Comparison of ENCODE assay signal across 17 cellular contexts in the genomic region with DNA sequence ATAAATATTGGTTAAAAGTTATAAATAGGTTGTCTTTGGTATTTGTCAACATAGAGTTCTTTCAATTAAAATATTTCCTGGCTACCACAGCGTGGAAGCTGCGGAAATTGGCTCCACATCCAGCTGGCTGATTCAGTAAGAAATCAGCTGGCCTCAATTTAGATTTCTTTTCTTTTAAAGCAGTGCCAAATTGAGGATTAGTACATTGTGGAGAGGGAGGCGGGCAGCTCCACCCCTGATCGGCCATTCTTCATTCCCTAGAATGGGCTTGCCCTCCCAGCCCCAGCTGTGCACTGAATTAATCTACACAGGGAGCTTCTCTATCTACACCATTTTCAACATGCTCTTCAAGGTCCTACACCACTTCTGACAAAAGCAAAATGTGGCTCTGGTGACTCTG.
DNase-seq lines count a peak whose midpoint lies in the region; FAIRE-seq and TF ChIP-seq lines count a peak whose summit lies in the region.
"Had no signal": no experiment of that assay in that cellular context is flagged by ENCODE, and none has a peak within 500 bp of the region (broad histone marks: within the 10 kb centered on the region; RNA-seq: fewer than 3 reads in every experiment).

No MANE protein-coding gene starts in this region.

- no peaks in the 10 kb centered on the region for H3K27me3 Mint-ChIP-seq in progenitor cell of endocrine pancreas

- no peaks in the 10 kb centered on the region for H3K36me3 ChIP-seq in endothelial cell of umbilical vein (ENCODE audit: control insufficient read depth in 2 of 2, extremely low read depth in 1 of 2, insufficient read depth in 2 of 2, low read length in 2 of 2)
- H3K36me3 ChIP-seq in neuronal stem cell (replicated peaks in 1 of 2; ENCODE audit: control insufficient read depth in 2 of 2, insufficient read depth in 2 of 2, low read length in 2 of 2) = no peaks in the 10 kb centered on the region
- H3K36me3 ChIP-seq: BLaER1 treated with 17β-estradiol and CSF1 and Interleukin-3, amounts not matched to agents 10 nM and 100 nM; stomach; vagina had no signal

- no peak overlapping the region for H3K27ac ChIP-seq in endothelial cell of umbilical vein (ENCODE audit: insufficient read depth, low read depth, low read length)
- peak overlapping the region; percentile 88 for H3K27ac ChIP-seq in neuronal stem cell (replicated peaks; ENCODE audit: low read length)
- H3K27ac ChIP-seq: BLaER1 treated with 17β-estradiol and CSF1 and Interleukin-3, amounts not matched to agents 10 nM and 100 nM; stomach; vagina had no signal

- H3K36me3 Mint-ChIP-seq in progenitor cell of endocrine pancreas (ENCODE audit: insufficient read depth) = no peaks in the 10 kb centered on the region
- H3K36me3 Mint-ChIP-seq: activated naive CD4-positive, alpha-beta T cell treated with anti-CD3 and anti-CD28 coated beads, Interleukin-2, amount 50 U/mL, for 72 hours had no signal

- FAIRE-seq in endothelial cell of umbilical vein (lab: Jason Lieb, UNC) = no peak

- no peak overlapping the region for H2BK12ac ChIP-seq in neuronal stem cell (ENCODE audit: low read length)

- H3K9me1 ChIP-seq in endothelial cell of umbilical vein (replicated peaks; ENCODE audit: control insufficient read depth, extremely low read depth, insufficient read depth, low read length) = no peaks in the 10 kb centered on the region

- no peak overlapping the region for H4K8ac ChIP-seq in neuronal stem cell (ENCODE audit: low read depth, low read length)

- H3K9me3 Mint-ChIP-seq in progenitor cell of endocrine pancreas (ENCODE audit: low read depth) = no peaks in the 10 kb centered on the region
- H3K9me3 Mint-ChIP-seq: activated naive CD4-positive, alpha-beta T cell treated with anti-CD3 and anti-CD28 coated beads, Interleukin-2, amount 50 U/mL, for 72 hours; T-helper 2 cell treated with Interferon-gamma antibody and Interleukin-4, amounts not matched to agents 5 μg/mL and 100 μg/mL, for 36 hours had no signal

- no peak overlapping the region for H2BK15ac ChIP-seq in neuronal stem cell (ENCODE audit: low read length)

- no CpG with 5 or more reads among the region's 4 CpGs for WGBS in neuronal stem cell (ENCODE audit: extremely low coverage in 2 of 2, insufficient read length in 2 of 2, insufficient replicate concordance in 1 of 2), 2 donors

- H3K18ac ChIP-seq in neuronal stem cell (ENCODE audit: low read length) = no peak overlapping the region

- peaks cover 14% of the 10 kb centered on the region for H3K4me1 ChIP-seq in endothelial cell of umbilical vein (ENCODE audit: control insufficient read depth, extremely low read depth, insufficient read depth, low read length)
- peaks cover 0 to 3% of the 10 kb centered on the region in 2 donors for H3K4me1 ChIP-seq in neuronal stem cell (ENCODE audit: control insufficient read depth in 2 of 2, insufficient read depth in 1 of 2, low read depth in 1 of 2, low read length in 2 of 2)

- no peaks in the 10 kb centered on the region for H3K79me2 ChIP-seq in endothelial cell of umbilical vein (ENCODE audit: control insufficient read depth, insufficient read depth, low read length)

- no peak overlapping the region for H2AK5ac ChIP-seq in neuronal stem cell (ENCODE audit: low read depth, low read length)

- H3K4me1 Mint-ChIP-seq in progenitor cell of endocrine pancreas (ENCODE audit: low read depth) = peaks cover 2% of the 10 kb centered on the region

- CTCF ChIA-PET in endothelial cell of umbilical vein (lab: Charles Lee) = interaction anchor here (1.2 to 4.3 kb wide), 6 partner anchors 10 to 737 kb away, joined by 3 to 71 read pairs (median 9); no protein-coding TSS in a partner anchor

- no peak overlapping the region for H3K23ac ChIP-seq in neuronal stem cell (ENCODE audit: low read depth, low read length, poor library complexity)

- no TSS peak for BruUV-seq in endothelial cell of umbilical vein (replicated peaks; lab: Mats Ljungman, UMichigan)

- H3K4me3 ChIP-seq in endothelial cell of umbilical vein (replicated peaks in 1 of 3; ENCODE audit: insufficient read depth in 1 of 3, low read depth in 1 of 3, low read length in 3 of 3) (no peak overlapping the region), neuronal stem cell (ENCODE audit: low read length in 2 of 2) (no peak overlapping the region)
- H3K4me3 ChIP-seq: BLaER1 treated with 17β-estradiol and CSF1 and Interleukin-3, amounts not matched to agents 10 nM and 100 nM; stomach; vagina had no signal

- intact Hi-C loops in endothelial cell of umbilical vein (cut with micrococcal nuclease) = loop anchor here (5.0 to 10.0 kb wide), 3 partner anchors 235 to 533 kb away; no protein-coding TSS in a partner anchor

- no peak overlapping the region for H3K9ac ChIP-seq in endothelial cell of umbilical vein (replicated peaks; ENCODE audit: extremely low read depth, insufficient read depth, low read length)
- H3K9ac ChIP-seq in neuronal stem cell (ENCODE audit: low read depth, low read length, poor library complexity) = no peak overlapping the region
- H3K9ac ChIP-seq: BLaER1 treated with 17β-estradiol and CSF1 and Interleukin-3, amounts not matched to agents 10 nM and 100 nM had no signal

- DNase-seq in NCI-H1092 treated with DMSO at 0.1 percent for 48 hours (lab: John Stamatoyannopoulos, UW) = peak; percentile 91
- peak; percentile 94 for DNase-seq in NCI-H69 (lab: John Stamatoyannopoulos, UW)
- DNase-seq in endothelial cell of umbilical vein (ENCODE audit: low read depth, low spot score) = peak; percentile 31
- peak; percentile 48 for DNase-seq in neuronal stem cell (ENCODE audit: low spot score)
- DNase-seq in progenitor cell of endocrine pancreas (ENCODE audit: low spot score, unreplicated experiment) = no peak
- DNase-seq in activated CD4-positive, CD25-positive, alpha-beta regulatory T cell (lab: John Stamatoyannopoulos, UW) = no peak
- no peak for DNase-seq in activated gamma-delta T cell (lab: John Stamatoyannopoulos, UW)
- DNase-seq: activated CD4-positive, alpha-beta T cell treated with anti-CD3 and anti-CD28 coated beads for 4 hours; cerebellar nuclear complex; GOT3; IMR-90; NCI-H526 treated with DMSO at 0.1 percent for 48 hours; stomach had no signal

- H2AFZ ChIP-seq in endothelial cell of umbilical vein (ENCODE audit: low read depth, low read length) = peak overlapping the region; percentile 27
- H2AFZ ChIP-seq in neuronal stem cell (ENCODE audit: low read length) = peak overlapping the region; percentile 33

- H3K4me2 ChIP-seq in endothelial cell of umbilical vein (ENCODE audit: insufficient read depth, low read length) = no peak overlapping the region
- H3K4me2 ChIP-seq in neuronal stem cell (ENCODE audit: insufficient read depth, low read length, poor library complexity, severe bottlenecking) = no peak overlapping the region
- H3K4me2 ChIP-seq: BLaER1 treated with 17β-estradiol and CSF1 and Interleukin-3, amounts not matched to agents 10 nM and 100 nM had no signal

- no peaks in the 10 kb centered on the region for H3K9me3 ChIP-seq in endothelial cell of umbilical vein (replicated peaks; ENCODE audit: control insufficient read depth, insufficient read depth, low read length)
- no peaks in the 10 kb centered on the region for H3K9me3 ChIP-seq in neuronal stem cell (replicated peaks in 1 of 2; ENCODE audit: control insufficient read depth in 2 of 2, insufficient read depth in 1 of 2, low read depth in 1 of 2, low read length in 2 of 2)
- H3K9me3 ChIP-seq: stomach, vagina had no signal

- no peak overlapping the region for H3K27ac Mint-ChIP-seq in progenitor cell of endocrine pancreas
- H3K27ac Mint-ChIP-seq: activated naive CD4-positive, alpha-beta T cell treated with anti-CD3 and anti-CD28 coated beads, Interleukin-2, amount 50 U/mL, for 72 hours; T-helper 2 cell treated with Interferon-gamma antibody and Interleukin-4, amounts not matched to agents 5 μg/mL and 100 μg/mL, for 36 hours had no signal

- H2BK5ac ChIP-seq in neuronal stem cell (ENCODE audit: low read length) = no peak overlapping the region

- no peaks in the 10 kb centered on the region for H4K20me1 ChIP-seq in endothelial cell of umbilical vein (replicated peaks; ENCODE audit: control insufficient read depth, extremely low read depth, insufficient read depth, low read length)
- H4K20me1 ChIP-seq: BLaER1 treated with 17β-estradiol and CSF1 and Interleukin-3, amounts not matched to agents 10 nM and 100 nM had no signal

- no peak overlapping the region for H2BK120ac ChIP-seq in neuronal stem cell (ENCODE audit: low read depth, low read length)

- H4K91ac ChIP-seq in neuronal stem cell (ENCODE audit: low read depth, low read length, poor library complexity) = no peak overlapping the region

- POLR2A ChIA-PET in endothelial cell of umbilical vein (lab: Charles Lee) = no interaction called here

- H3K4ac ChIP-seq in neuronal stem cell (ENCODE audit: low read length) = no peak overlapping the region

- no peak for TF ChIP-seq POLR2A in endothelial cell of umbilical vein (IDR thresholded peaks at IDR 0.05; ENCODE audit: low read depth, low read length)

- no peaks in the 10 kb centered on the region for H3K79me1 ChIP-seq in neuronal stem cell (ENCODE audit: low read depth, low read length)

- dilution Hi-C loops in endothelial cell of umbilical vein (cut with MboI; ENCODE audit: extremely low pct_ligation_motif_present, low sequenced_read_pairs) = no loop called here

- H3K14ac ChIP-seq in neuronal stem cell (ENCODE audit: low read length) = no peak overlapping the region

- no peaks in the 10 kb centered on the region for H3K27me3 ChIP-seq in endothelial cell of umbilical vein (ENCODE audit: control insufficient read depth in 2 of 2, insufficient read depth in 2 of 2, low read length in 2 of 2)
- no peaks in the 10 kb centered on the region for H3K27me3 ChIP-seq in neuronal stem cell (ENCODE audit: control insufficient read depth in 3 of 3, insufficient read depth in 3 of 3, low read depth in 1 of 3, low read length in 3 of 3)
- H3K27me3 ChIP-seq: BLaER1 treated with 17β-estradiol and CSF1 and Interleukin-3, amounts not matched to agents 10 nM and 100 nM; stomach; vagina had no signal

- no peak overlapping the region for H3K4me3 Mint-ChIP-seq in progenitor cell of endocrine pancreas (ENCODE audit: low read depth)
- H3K4me3 Mint-ChIP-seq: T-helper 2 cell treated with Interferon-gamma antibody and Interleukin-4, amounts not matched to agents 5 μg/mL and 100 μg/mL, for 36 hours had no signal

- TF ChIP-seq CTCF in endothelial cell of umbilical vein (IDR thresholded peaks at IDR 0.05; ENCODE audit: extremely low read depth in 1 of 2, insufficient read depth in 1 of 2, low read depth in 1 of 2, low read length in 2 of 2) (no peak), progenitor cell of endocrine pancreas (IDR thresholded peaks at IDR 0.05; ENCODE audit: unreplicated experiment) (no peak)

TF ChIP-seq in endothelial cell of umbilical vein, 7 proteins besides CTCF, POLR2A, EP300 and RAD21 (continues in another document):
- TF ChIP-seq FOS (IDR thresholded peaks at IDR 0.05; ENCODE audit: borderline replicate concordance, insufficient read depth, low read length) (no peak), GATA2 (IDR thresholded peaks at IDR 0.05; ENCODE audit: insufficient read depth, insufficient read length, low read depth, low read length) (no peak), JUN (IDR thresholded peaks at IDR 0.05; ENCODE audit: borderline replicate concordance, insufficient read depth, insufficient read length, low read depth) (no peak), POLR2AphosphoS5 (IDR thresholded peaks at IDR 0.05; ENCODE audit: insufficient read depth, low read depth, low read length) (no peak), EZH2 (IDR thresholded peaks at IDR 0.05; ENCODE audit: borderline replicate concordance, low read depth, low read length, severe bottlenecking) (no peak)

Comparison
In these comparisons a context has a peak if more than half of its experiments do, and no peak if none do; other contexts are left out.
1. DNase-seq: peak in NCI-H1092 treated with DMSO at 0.1 percent for 48 hours (single experiment), NCI-H69 (single experiment), endothelial cell of umbilical vein (single experiment) and neuronal stem cell (single experiment); none in progenitor cell of endocrine pancreas (single experiment), activated CD4-positive, CD25-positive, alpha-beta regulatory T cell (0 of 4) and activated gamma-delta T cell (single experiment).